8 cellular contexts compared by ENCODE assay signal in genomic region chr6:42661540-42662153, GRCh38.
A peak's percentile ranks its signal among the peaks of the same experiment; 100 is the strongest.
DNase-seq lines count a peak whose midpoint lies in the region; ATAC-seq and TF ChIP-seq lines count a peak whose summit lies in the region.

No MANE protein-coding gene starts in this region.

- TF ChIP-seq EP300 in ovary (IDR thresholded peaks at IDR 0.05): no peak
- TF ChIP-seq EP300 in tibial nerve (IDR thresholded peaks at IDR 0.05): peak in 1 of 2 donors; percentile 15

- H3K4me3 ChIP-seq in ovary: no peak overlapping the region
- no peak overlapping the region for H3K4me3 ChIP-seq in tibial nerve

- H3K4me1 ChIP-seq in ovary (ENCODE audit: insufficient read depth): no peaks in the 10 kb centered on the region
- peaks cover 0 to 5% (median 0%) of the 10 kb centered on the region in 4 donors for H3K4me1 ChIP-seq in tibial nerve

- H3K27me3 ChIP-seq in ovary (no peaks in the 10 kb centered on the region), tibial nerve (no peaks in the 10 kb centered on the region)

- intact Hi-C loops in ovary (cut with DNase I): loop anchor here (2.0 to 5.0 kb wide), 5 partner anchors 61 to 231 kb away; partner anchors contain the start of genes RPL7L1 (in 2 of the 4) and PRPH2 (in 1 of the 4)

- H3K9me3 ChIP-seq in ovary: no peaks in the 10 kb centered on the region
- H3K9me3 ChIP-seq in tibial nerve: no peaks in the 10 kb centered on the region

- no peak for ATAC-seq in GM18519 (IDR thresholded peaks at IDR 0.05; ENCODE audit: low FRiP score, unreplicated experiment)

- TF ChIP-seq CTCF in ovary (IDR thresholded peaks at IDR 0.05) (peak; percentile 82 to 93 (median 92)), tibial nerve (IDR thresholded peaks at IDR 0.05) (peak; percentile 79 to 87 (median 82))

- DNase-seq in EL: peak; percentile 75
- peak; percentile 86 for DNase-seq in NAMALWA (ENCODE audit: low spot score)
- DNase-seq in SK-MEL-5 (ENCODE audit: low read depth, low spot score): peak; percentile 82
- DNase-seq in activated naive CD4-positive, alpha-beta T cell (lab: John Stamatoyannopoulos, UW): peak; percentile 55 to 79 (median 72)
- DNase-seq in germinal center (ENCODE audit: low spot score): peak; percentile 57
- DNase-seq in ovary: peak; percentile 75 to 87 (median 85)
- DNase-seq in tibial nerve (ENCODE audit: low spot score in 2 of 2): peak; percentile 71 to 90

- TF ChIP-seq POLR2A in ovary (IDR thresholded peaks at IDR 0.05) (no peak), tibial nerve (IDR thresholded peaks at IDR 0.05) (no peak)

- 0 to 1% (median 1%) methylated on average over 5 of the region's 5 CpGs for WGBS in ovary, 3 donors
- 1 to 2% methylated on average over 5 of the region's 5 CpGs for WGBS in tibial nerve, 2 donors

- H3K36me3 ChIP-seq in ovary: no peaks in the 10 kb centered on the region
- H3K36me3 ChIP-seq in tibial nerve: peaks cover 0 to 83% (median 11%) of the 10 kb centered on the region in 3 donors

- H3K27ac ChIP-seq in ovary (no peak overlapping the region), tibial nerve (peak overlapping the region in 1 of 4 donors; percentile 22)

- in situ Hi-C loops in SK-MEL-5 (cut with HindIII; ENCODE audit: low pct_unique_long_range_greater_than_20kb, low sequenced_read_pairs): no loop called here
